Comparison of ENCODE assay signal across 8 cellular contexts in the genomic region with DNA sequence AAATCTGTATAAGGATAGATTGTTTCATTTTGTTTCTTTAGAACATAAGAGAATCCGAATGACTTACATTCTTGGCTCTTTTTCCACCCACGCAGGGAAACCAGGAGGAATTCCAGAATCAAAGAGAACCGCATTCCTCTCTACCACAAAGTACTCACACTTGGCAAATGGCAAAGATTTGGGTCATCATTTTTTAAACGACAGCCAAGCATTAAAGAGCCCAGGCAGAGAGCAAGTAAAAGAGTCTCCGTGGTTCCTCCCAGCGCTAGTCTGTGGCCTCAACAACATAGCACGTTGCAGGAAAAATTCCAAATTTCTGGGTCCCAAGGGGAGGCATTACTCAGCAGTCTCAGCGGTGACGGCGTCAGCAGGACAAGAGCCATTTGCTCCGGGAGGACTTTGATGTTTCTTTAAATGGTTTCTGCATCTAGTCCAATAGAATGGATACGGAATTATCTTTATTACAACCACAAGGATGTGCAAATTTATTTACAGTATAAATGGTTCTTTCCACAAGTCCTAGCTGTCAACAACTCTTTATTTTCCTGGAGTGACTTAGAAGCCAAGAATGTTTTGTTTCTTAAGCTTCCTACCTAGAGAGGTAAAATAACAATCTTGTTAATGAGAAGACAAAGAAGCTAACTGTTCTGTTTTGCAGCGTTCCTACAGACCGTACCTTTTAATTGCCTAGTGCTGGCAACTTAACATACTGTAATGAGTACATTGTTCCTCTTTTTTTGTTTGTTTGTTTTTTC.
A peak's percentile ranks its signal among the peaks of the same experiment; 100 is the strongest.
DNase-seq lines count a peak whose midpoint lies in the region; ATAC-seq, FAIRE-seq and TF ChIP-seq lines count a peak whose summit lies in the region.

No MANE protein-coding gene starts in this region.

- CTCF ChIA-PET in HepG2 (lab: Yijun Ruan, JAX; ENCODE audit: low intra/inter-chr PET ratio, low total read pairs) = no interaction called here

- H3K27ac ChIP-seq in coronary artery (peak overlapping the region in 1 of 2 donors; percentile 43), HepG2 (ENCODE audit: extremely low read length, insufficient read depth, low read length) (no peak overlapping the region), transverse colon (peak overlapping the region in 1 of 4 donors; percentile 6)

- DNase-seq in ACHN (peak; percentile 98), M059J (ENCODE audit: low read depth) (peak; percentile 95), coronary artery (ENCODE audit: low spot score) (peak; percentile 85), HepG2 (ENCODE audit: low spot score) (peak; percentile 84), transverse colon (peak; percentile 13), NCI-H774 (lab: John Stamatoyannopoulos, UW) (no peak)
- DNase-seq in effector CD8-positive, alpha-beta T cell (lab: John Stamatoyannopoulos, UW) = no peak

- TF ChIP-seq CTCF in coronary artery (IDR thresholded peaks at IDR 0.05) (no peak), HepG2 (CRISPR knock-in tag; IDR thresholded peaks at IDR 0.05) (no peak), transverse colon (IDR thresholded peaks at IDR 0.05) (no peak)

- POLR2A ChIA-PET in HepG2 (lab: Yijun Ruan, JAX) = no interaction called here

- TF ChIP-seq EP300 in HepG2 (IDR thresholded peaks at IDR 0.05; ENCODE audit: low read depth in 2 of 2, low read length in 2 of 2) (no peak), HepG2 (CRISPR knock-in tag; IDR thresholded peaks at IDR 0.05; ENCODE audit: borderline replicate concordance) (no peak), transverse colon (IDR thresholded peaks at IDR 0.05; ENCODE audit: low read depth) (no peak)

- FAIRE-seq in HepG2 (lab: Jason Lieb, UNC) = peak; percentile 15

- in situ Hi-C loops in ACHN (cut with HindIII; ENCODE audit: low pct_ligation_motif_present, low pct_unique_long_range_greater_than_20kb, low sequenced_read_pairs) (no loop called here), HepG2 (cut with HindIII; ENCODE audit: extremely low pct_ligation_motif_present, low pct_unique_long_range_greater_than_20kb) (loop anchor here (25.0 kb wide), 2 partner anchors 194 to 444 kb away; no protein-coding TSS in a partner anchor), transverse colon (cut with MboI; ENCODE audit: low pct_ligation_motif_present in 1 of 4, low pct_unique_long_range_greater_than_20kb in 1 of 4, low sequenced_read_pairs in 3 of 4) (loop anchor here in 1 of 4 donors (25.0 kb wide), 2 partner anchors 194 to 444 kb away; no protein-coding TSS in a partner anchor)

- H3K9me3 ChIP-seq in HepG2 (ENCODE audit: low read length) (no peaks in the 10 kb centered on the region), transverse colon (no peaks in the 10 kb centered on the region)

- peak; percentile 76 for ATAC-seq in HepG2
- ATAC-seq in GM18870 (IDR thresholded peaks at IDR 0.05; ENCODE audit: unreplicated experiment) = no peak

- no peaks in the 10 kb centered on the region for H3K79me2 ChIP-seq in HepG2 (ENCODE audit: insufficient read depth, low read length)

- WGBS in HepG2 (ENCODE audit: low lambda C conversion rate) = 3% methylated on average over 14 of the region's 14 CpGs
- 2 to 23% methylated on average over 7 to 14 of the region's 14 CpGs for WGBS in transverse colon (ENCODE audit: low coverage in 1 of 2), 2 donors

- H3K4me3 ChIP-seq in coronary artery (peak overlapping the region; percentile 58), HepG2 (replicated peaks in 1 of 3; ENCODE audit: insufficient read depth in 1 of 3, low read depth in 2 of 3, low read length in 3 of 3) (no peak overlapping the region; a peak in 1 of 6 replicates), transverse colon (peak overlapping the region in 1 of 4 donors; percentile 5)

- peak overlapping the region; percentile 34 for H3K4me2 ChIP-seq in HepG2 (ENCODE audit: low read depth, low read length)

- H3K27me3 ChIP-seq in HepG2 (ENCODE audit: control insufficient read depth in 1 of 2, insufficient read depth in 2 of 2, low read length in 2 of 2) (peaks cover 0 to 10% of the 10 kb centered on the region in 2 experiments; a peak in 3 of 5 replicates), transverse colon (peaks cover 18% of the 10 kb centered on the region)

- intact Hi-C loops in HepG2 (cut with micrococcal nuclease; ENCODE audit: unreplicated experiment) = no loop called here
- intact Hi-C loops in transverse colon (cut with DNase I; ENCODE audit: low total_unique reads) = no loop called here

- H3K9ac ChIP-seq in HepG2 (ENCODE audit: insufficient read depth, low read depth, low read length) = no peak overlapping the region

- H4K20me1 ChIP-seq in HepG2 (ENCODE audit: insufficient read depth, low read length) = no peaks in the 10 kb centered on the region

- no peaks in the 10 kb centered on the region for H3K36me3 ChIP-seq in HepG2 (replicated peaks in 1 of 2; ENCODE audit: control insufficient read depth in 1 of 2, insufficient read depth in 2 of 2, low read length in 2 of 2)
- no peaks in the 10 kb centered on the region for H3K36me3 ChIP-seq in transverse colon

- no peak for TF ChIP-seq POLR2A in HepG2 (IDR thresholded peaks at IDR 0.05; ENCODE audit: insufficient read depth in 1 of 2, low read depth in 2 of 2, low read length in 2 of 2)
- TF ChIP-seq POLR2A in transverse colon (IDR thresholded peaks at IDR 0.05) = no peak

- H2AFZ ChIP-seq in HepG2 (ENCODE audit: low read length) = no peak overlapping the region

- TF ChIP-seq RAD21 in HepG2 (CRISPR knock-in tag; IDR thresholded peaks at IDR 0.05) = no peak

- BruUV-seq in HepG2 (replicated peaks; lab: Mats Ljungman, UMichigan) = no TSS peak

- peaks cover 13% of the 10 kb centered on the region for H3K4me1 ChIP-seq in HepG2 (ENCODE audit: insufficient read depth, low read length)
- H3K4me1 ChIP-seq in transverse colon = peaks cover 3 to 16% (median 10%) of the 10 kb centered on the region in 4 donors

TF ChIP-seq in HepG2, 621 proteins besides CTCF, POLR2A, EP300 and RAD21 (continues in another document):
- TF ChIP-seq TEAD3 (CRISPR knock-in tag; optimal IDR thresholded peaks at IDR 0.05; ENCODE audit: borderline replicate concordance) = peak; percentile 22
- TF ChIP-seq, protein P1, sequence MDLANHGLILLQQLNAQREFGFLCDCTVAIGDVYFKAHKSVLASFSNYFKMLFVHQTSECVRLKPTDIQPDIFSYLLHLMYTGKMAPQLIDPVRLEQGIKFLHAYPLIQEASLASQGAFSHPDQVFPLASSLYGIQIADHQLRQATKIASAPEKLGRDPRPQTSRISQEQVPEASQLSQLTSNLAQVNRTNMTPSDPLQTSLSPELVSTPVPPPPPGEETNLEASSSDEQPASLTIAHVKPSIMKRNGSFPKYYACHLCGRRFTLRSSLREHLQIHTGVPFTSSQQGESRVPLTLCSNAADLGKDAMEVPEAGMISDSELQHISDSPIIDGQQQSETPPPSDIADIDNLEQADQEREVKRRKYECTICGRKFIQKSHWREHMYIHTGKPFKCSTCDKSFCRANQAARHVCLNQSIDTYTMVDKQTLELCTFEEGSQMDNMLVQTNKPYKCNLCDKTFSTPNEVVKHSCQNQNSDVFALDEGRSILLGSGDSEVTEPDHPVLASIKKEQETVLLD (CRISPR knock-in tag; IDR thresholded peaks at IDR 0.05; ENCODE audit: low read depth) = no peak
- TF ChIP-seq JARID2 (CRISPR knock-in tag; IDR thresholded peaks at IDR 0.05; ENCODE audit: insufficient replicate concordance) = no peak

Comparison
In these comparisons a context has a peak if more than half of its experiments do, and no peak if none do; other contexts are left out.
1. DNase-seq: peak in ACHN (single experiment), M059J (single experiment), coronary artery (single experiment), HepG2 (single experiment) and transverse colon (single experiment); none in NCI-H774 (single experiment) and effector CD8-positive, alpha-beta T cell (single experiment).